Comparison of ENCODE assay signal across 1 cellular context in the genomic region with DNA sequence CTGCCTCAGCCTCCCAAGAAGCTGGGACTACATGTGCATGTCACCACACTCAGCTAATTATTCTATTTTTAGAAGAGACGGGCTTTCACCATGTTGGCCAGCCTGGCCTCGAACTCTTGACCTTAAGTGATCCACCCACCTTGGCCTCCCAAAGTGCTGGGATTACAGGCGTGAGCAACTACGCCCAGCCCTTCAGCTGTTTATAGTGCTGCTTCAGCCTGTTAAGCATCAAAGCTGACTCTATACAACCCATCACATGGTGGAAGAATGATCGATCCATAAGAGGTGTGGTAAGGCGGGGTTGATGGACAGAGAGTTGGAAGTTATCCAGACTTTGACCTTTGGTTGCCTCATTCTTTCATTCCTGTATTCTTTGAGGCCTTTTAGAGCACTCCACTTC.
A peak's percentile ranks its signal among the peaks of the same experiment; 100 is the strongest.
TF ChIP-seq lines count a peak whose summit lies in the region.

No MANE protein-coding gene starts in this region.

TF ChIP-seq in HepG2, 621 proteins besides CTCF, POLR2A, EP300 and RAD21 (continued from another document and continues in another):
- TF ChIP-seq, protein P1, sequence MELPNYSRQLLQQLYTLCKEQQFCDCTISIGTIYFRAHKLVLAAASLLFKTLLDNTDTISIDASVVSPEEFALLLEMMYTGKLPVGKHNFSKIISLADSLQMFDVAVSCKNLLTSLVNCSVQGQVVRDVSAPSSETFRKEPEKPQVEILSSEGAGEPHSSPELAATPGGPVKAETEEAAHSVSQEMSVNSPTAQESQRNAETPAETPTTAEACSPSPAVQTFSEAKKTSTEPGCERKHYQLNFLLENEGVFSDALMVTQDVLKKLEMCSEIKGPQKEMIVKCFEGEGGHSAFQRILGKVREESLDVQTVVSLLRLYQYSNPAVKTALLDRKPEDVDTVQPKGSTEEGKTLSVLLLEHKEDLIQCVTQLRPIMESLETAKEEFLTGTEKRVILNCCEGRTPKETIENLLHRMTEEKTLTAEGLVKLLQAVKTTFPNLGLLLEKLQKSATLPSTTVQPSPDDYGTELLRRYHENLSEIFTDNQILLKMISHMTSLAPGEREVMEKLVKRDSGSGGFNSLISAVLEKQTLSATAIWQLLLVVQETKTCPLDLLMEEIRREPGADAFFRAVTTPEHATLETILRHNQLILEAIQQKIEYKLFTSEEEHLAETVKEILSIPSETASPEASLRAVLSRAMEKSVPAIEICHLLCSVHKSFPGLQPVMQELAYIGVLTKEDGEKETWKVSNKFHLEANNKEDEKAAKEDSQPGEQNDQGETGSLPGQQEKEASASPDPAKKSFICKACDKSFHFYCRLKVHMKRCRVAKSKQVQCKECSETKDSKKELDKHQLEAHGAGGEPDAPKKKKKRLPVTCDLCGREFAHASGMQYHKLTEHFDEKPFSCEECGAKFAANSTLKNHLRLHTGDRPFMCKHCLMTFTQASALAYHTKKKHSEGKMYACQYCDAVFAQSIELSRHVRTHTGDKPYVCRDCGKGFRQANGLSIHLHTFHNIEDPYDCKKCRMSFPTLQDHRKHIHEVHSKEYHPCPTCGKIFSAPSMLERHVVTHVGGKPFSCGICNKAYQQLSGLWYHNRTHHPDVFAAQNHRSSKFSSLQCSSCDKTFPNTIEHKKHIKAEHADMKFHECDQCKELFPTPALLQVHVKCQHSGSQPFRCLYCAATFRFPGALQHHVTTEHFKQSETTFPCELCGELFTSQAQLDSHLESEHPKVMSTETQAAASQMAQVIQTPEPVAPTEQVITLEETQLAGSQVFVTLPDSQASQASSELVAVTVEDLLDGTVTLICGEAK (IDR thresholded peaks at IDR 0.05), result no peak
- TF ChIP-seq, protein P1 (CRISPR knock-in tag; IDR thresholded peaks at IDR 0.05), result no peak
- TF ChIP-seq, protein P2, sequence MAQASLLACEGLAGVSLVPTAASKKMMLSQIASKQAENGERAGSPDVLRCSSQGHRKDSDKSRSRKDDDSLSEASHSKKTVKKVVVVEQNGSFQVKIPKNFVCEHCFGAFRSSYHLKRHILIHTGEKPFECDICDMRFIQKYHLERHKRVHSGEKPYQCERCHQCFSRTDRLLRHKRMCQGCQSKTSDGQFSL (CRISPR knock-in tag; IDR thresholded peaks at IDR 0.05), result no peak
- TF ChIP-seq ZNF468 (CRISPR knock-in tag; IDR thresholded peaks at IDR 0.05) (no peak), YEATS4 (CRISPR knock-in tag; IDR thresholded peaks at IDR 0.05; ENCODE audit: borderline replicate concordance) (no peak), SAFB2 (CRISPR knock-in tag; IDR thresholded peaks at IDR 0.05; ENCODE audit: borderline replicate concordance, low read depth) (no peak), REXO4 (CRISPR knock-in tag; IDR thresholded peaks at IDR 0.05; ENCODE audit: borderline replicate concordance) (no peak), SPEN (CRISPR knock-in tag; IDR thresholded peaks at IDR 0.05; ENCODE audit: low read depth) (no peak), NCOA5 (CRISPR knock-in tag; IDR thresholded peaks at IDR 0.05) (no peak), HOXD1 (CRISPR knock-in tag; IDR thresholded peaks at IDR 0.05) (0 out of 2 replicates have a peak, but pooled peaks have one; percentile 27), NR2F6 (IDR thresholded peaks at IDR 0.05) (peak; percentile 74), NR2F6 (CRISPR knock-in tag; IDR thresholded peaks at IDR 0.05) (peak; percentile 74), HNF1B (CRISPR knock-in tag; IDR thresholded peaks at IDR 0.05) (no peak), KDM5A (IDR thresholded peaks at IDR 0.05; ENCODE audit: borderline replicate concordance, low read length) (no peak), ZNF703 (CRISPR knock-in tag; IDR thresholded peaks at IDR 0.05; ENCODE audit: borderline replicate concordance) (no peak), ARID2 (CRISPR knock-in tag; IDR thresholded peaks at IDR 0.05; ENCODE audit: borderline replicate concordance) (peak; percentile 40; the same call in 1 of the 2 replicates), TBP (CRISPR knock-in tag; IDR thresholded peaks at IDR 0.05) (no peak), ZNF543 (CRISPR knock-in tag; IDR thresholded peaks at IDR 0.05) (no peak), ATRX (CRISPR knock-in tag; IDR thresholded peaks at IDR 0.05; ENCODE audit: borderline replicate concordance) (no peak), CREM (IDR thresholded peaks at IDR 0.05) (peak; percentile 23; the same call in 1 of the 2 replicates), CREM (CRISPR knock-in tag; IDR thresholded peaks at IDR 0.05) (no peak), TCF7L2 (IDR thresholded peaks at IDR 0.05; ENCODE audit: low read depth, low read length) (no peak), STAT6 (CRISPR knock-in tag; IDR thresholded peaks at IDR 0.05; ENCODE audit: borderline replicate concordance) (no peak), HOXA7 (CRISPR knock-in tag; IDR thresholded peaks at IDR 0.05) (no peak), PHB2 (IDR thresholded peaks at IDR 0.05; ENCODE audit: partially characterized antibody) (no peak), ZNF781 (CRISPR knock-in tag; IDR thresholded peaks at IDR 0.05; ENCODE audit: borderline replicate concordance, not compliant biosample characterization) (peak; percentile 24), SNAI1 (CRISPR knock-in tag; IDR thresholded peaks at IDR 0.05; ENCODE audit: borderline replicate concordance) (no peak), ZNF782 (CRISPR knock-in tag; IDR thresholded peaks at IDR 0.05; ENCODE audit: borderline replicate concordance) (no peak), ZNF446 (CRISPR knock-in tag; IDR thresholded peaks at IDR 0.05) (no peak), TAF15 (IDR thresholded peaks at IDR 0.05; ENCODE audit: low read depth, low read length, poor library complexity, severe bottlenecking) (no peak), GATAD2A (CRISPR knock-in tag; IDR thresholded peaks at IDR 0.05) (peak; percentile 90), ISL2 (CRISPR knock-in tag; IDR thresholded peaks at IDR 0.05) (peak; percentile 65; the same call in 1 of the 2 replicates), ZFP1 (CRISPR knock-in tag; IDR thresholded peaks at IDR 0.05) (no peak)
- TF ChIP-seq, protein P3, sequence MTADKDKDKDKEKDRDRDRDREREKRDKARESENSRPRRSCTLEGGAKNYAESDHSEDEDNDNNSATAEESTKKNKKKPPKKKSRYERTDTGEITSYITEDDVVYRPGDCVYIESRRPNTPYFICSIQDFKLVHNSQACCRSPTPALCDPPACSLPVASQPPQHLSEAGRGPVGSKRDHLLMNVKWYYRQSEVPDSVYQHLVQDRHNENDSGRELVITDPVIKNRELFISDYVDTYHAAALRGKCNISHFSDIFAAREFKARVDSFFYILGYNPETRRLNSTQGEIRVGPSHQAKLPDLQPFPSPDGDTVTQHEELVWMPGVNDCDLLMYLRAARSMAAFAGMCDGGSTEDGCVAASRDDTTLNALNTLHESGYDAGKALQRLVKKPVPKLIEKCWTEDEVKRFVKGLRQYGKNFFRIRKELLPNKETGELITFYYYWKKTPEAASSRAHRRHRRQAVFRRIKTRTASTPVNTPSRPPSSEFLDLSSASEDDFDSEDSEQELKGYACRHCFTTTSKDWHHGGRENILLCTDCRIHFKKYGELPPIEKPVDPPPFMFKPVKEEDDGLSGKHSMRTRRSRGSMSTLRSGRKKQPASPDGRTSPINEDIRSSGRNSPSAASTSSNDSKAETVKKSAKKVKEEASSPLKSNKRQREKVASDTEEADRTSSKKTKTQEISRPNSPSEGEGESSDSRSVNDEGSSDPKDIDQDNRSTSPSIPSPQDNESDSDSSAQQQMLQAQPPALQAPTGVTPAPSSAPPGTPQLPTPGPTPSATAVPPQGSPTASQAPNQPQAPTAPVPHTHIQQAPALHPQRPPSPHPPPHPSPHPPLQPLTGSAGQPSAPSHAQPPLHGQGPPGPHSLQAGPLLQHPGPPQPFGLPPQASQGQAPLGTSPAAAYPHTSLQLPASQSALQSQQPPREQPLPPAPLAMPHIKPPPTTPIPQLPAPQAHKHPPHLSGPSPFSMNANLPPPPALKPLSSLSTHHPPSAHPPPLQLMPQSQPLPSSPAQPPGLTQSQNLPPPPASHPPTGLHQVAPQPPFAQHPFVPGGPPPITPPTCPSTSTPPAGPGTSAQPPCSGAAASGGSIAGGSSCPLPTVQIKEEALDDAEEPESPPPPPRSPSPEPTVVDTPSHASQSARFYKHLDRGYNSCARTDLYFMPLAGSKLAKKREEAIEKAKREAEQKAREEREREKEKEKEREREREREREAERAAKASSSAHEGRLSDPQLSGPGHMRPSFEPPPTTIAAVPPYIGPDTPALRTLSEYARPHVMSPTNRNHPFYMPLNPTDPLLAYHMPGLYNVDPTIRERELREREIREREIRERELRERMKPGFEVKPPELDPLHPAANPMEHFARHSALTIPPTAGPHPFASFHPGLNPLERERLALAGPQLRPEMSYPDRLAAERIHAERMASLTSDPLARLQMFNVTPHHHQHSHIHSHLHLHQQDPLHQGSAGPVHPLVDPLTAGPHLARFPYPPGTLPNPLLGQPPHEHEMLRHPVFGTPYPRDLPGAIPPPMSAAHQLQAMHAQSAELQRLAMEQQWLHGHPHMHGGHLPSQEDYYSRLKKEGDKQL (CRISPR knock-in tag; IDR thresholded peaks at IDR 0.05; ENCODE audit: low read depth), result peak; percentile 49; the same call in 1 of the 2 replicates
- TF ChIP-seq, protein P4, sequence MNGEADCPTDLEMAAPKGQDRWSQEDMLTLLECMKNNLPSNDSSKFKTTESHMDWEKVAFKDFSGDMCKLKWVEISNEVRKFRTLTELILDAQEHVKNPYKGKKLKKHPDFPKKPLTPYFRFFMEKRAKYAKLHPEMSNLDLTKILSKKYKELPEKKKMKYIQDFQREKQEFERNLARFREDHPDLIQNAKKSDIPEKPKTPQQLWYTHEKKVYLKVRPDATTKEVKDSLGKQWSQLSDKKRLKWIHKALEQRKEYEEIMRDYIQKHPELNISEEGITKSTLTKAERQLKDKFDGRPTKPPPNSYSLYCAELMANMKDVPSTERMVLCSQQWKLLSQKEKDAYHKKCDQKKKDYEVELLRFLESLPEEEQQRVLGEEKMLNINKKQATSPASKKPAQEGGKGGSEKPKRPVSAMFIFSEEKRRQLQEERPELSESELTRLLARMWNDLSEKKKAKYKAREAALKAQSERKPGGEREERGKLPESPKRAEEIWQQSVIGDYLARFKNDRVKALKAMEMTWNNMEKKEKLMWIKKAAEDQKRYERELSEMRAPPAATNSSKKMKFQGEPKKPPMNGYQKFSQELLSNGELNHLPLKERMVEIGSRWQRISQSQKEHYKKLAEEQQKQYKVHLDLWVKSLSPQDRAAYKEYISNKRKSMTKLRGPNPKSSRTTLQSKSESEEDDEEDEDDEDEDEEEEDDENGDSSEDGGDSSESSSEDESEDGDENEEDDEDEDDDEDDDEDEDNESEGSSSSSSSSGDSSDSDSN (CRISPR knock-in tag; IDR thresholded peaks at IDR 0.05), result peak; percentile 33; the same call in 1 of the 2 replicates
- TF ChIP-seq, protein P5, sequence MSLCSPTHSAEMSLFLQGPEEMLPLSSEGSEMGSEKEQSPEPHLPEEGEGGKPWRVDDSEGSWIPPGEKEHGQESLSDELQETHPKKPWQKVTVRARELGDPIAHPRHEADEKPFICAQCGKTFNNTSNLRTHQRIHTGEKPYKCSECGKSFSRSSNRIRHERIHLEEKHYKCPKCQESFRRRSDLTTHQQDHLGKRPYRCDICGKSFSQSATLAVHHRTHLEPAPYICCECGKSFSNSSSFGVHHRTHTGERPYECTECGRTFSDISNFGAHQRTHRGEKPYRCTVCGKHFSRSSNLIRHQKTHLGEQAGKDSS (CRISPR knock-in tag; IDR thresholded peaks at IDR 0.05; ENCODE audit: borderline replicate concordance, low read depth), result no peak
